Comparison of ENCODE assay signal across 20 cellular contexts in the genomic region with DNA sequence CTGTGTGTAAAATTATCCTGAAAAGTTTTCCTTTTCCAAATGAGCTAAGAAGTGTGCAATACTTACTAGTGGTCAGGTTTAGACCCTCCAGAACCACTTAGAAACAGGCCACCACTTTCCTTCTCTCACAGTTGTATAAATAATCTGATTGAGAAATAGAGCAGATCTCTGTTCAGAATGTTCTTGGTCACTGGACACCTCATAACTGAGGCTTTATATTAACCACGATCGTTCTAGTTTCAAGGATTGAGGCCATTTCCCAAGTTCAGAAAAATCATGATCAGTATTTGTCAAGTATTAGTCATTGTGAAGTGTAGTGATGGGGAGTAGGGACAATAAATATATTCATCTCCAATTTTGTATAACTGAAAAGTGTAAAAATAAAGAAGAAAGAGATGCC.
DNase-seq lines count a peak whose midpoint lies in the region; ATAC-seq and TF ChIP-seq lines count a peak whose summit lies in the region.
"Had no signal": no experiment of that assay in that cellular context is flagged by ENCODE, and none has a peak within 500 bp of the region (broad histone marks: within the 10 kb centered on the region; RNA-seq: fewer than 3 reads in every experiment).

No MANE protein-coding gene starts in this region.

- H3K27ac ChIP-seq in RWPE2 (ENCODE audit: poor library complexity, severe bottlenecking) = peak overlapping the region; percentile 68
- H3K27ac ChIP-seq: heart left ventricle, vagina had no signal

- H3K4me3 ChIP-seq in RWPE2 (ENCODE audit: severe bottlenecking) = no peak overlapping the region
- no peak overlapping the region for H3K4me3 ChIP-seq in fibroblast of mammary gland (ENCODE audit: control insufficient read depth, low read depth, low read length)
- H3K4me3 ChIP-seq in skeletal muscle cell (ENCODE audit: low read depth, low read length) = no peak overlapping the region
- H3K4me3 ChIP-seq: mucosa of descending colon had no signal

- no peaks in the 10 kb centered on the region for H3K27me3 ChIP-seq in RWPE2 (ENCODE audit: insufficient read depth, poor library complexity, severe bottlenecking)
- H3K27me3 ChIP-seq: vagina had no signal

- DNase-seq in GM03348 (ENCODE audit: low spot score) = peak; percentile 11
- no peak for DNase-seq in RWPE2 (ENCODE audit: low spot score)
- peak; percentile 88 for DNase-seq in fibroblast of mammary gland (ENCODE audit: low read depth)
- DNase-seq in skeletal muscle cell (ENCODE audit: low read depth) = peak; percentile 76
- no peak for DNase-seq in activated naive CD4-positive, alpha-beta T cell treated with Interleukin-2 at 50 U/mL for 16 hours
- DNase-seq in iPS-NIHi11 (ENCODE audit: low spot score) = no peak
- no peak for DNase-seq in COLO829 (ENCODE audit: low spot score)
- DNase-seq: activated CD4-positive, alpha-beta T cell treated with anti-CD3 and anti-CD28 coated beads, Interleukin-2, amount 10 ng/mL, durations not matched to agents 7 days and 5 days; activated T-cell treated with anti-CD3 and anti-CD28 coated beads, Interleukin-2, amount 50 U/mL, for 4 hours; DMS153; heart left ventricle; Kasumi-1; mucosa of descending colon; NCI-H187 treated with DMSO at 0.1 percent for 48 hours; NCI-H510A treated with DMSO at 0.1 percent for 48 hours; occipital lobe; OCI-M1; stimulated activated naive B cell treated with anti-CD40 and anti-IgM and Interleukin-4, amounts not matched to agents 10 μg/mL and 1 μg/mL and 100 μg/mL, for 72 hours had no signal

- TF ChIP-seq CTCF in RWPE2 (IDR thresholded peaks at IDR 0.05; ENCODE audit: poor library complexity, severe bottlenecking) = no peak
- no peak for TF ChIP-seq CTCF in fibroblast of mammary gland (conservative IDR thresholded peaks at IDR 0.05; ENCODE audit: control insufficient read depth, insufficient read depth, low read depth, low read length)

- H3K9me3 ChIP-seq in RWPE2 (ENCODE audit: severe bottlenecking) = no peaks in the 10 kb centered on the region
- H3K9me3 ChIP-seq: heart left ventricle, mucosa of descending colon, vagina had no signal

- H3K4me1 ChIP-seq in RWPE2 (ENCODE audit: insufficient read depth, poor library complexity, severe bottlenecking) = peaks cover 30% of the 10 kb centered on the region

- H3K36me3 ChIP-seq in RWPE2 (ENCODE audit: low read depth) = no peaks in the 10 kb centered on the region
- H3K36me3 ChIP-seq: heart left ventricle, vagina had no signal

- no peak for ATAC-seq in RWPE2 (ENCODE audit: low read depth)
- ATAC-seq in GM21423 (IDR thresholded peaks at IDR 0.05; ENCODE audit: unreplicated experiment) = no peak
- ATAC-seq: activated T-cell treated with anti-CD3 and anti-CD28 coated beads, Interleukin-2, amount 50 U/mL, for 4 hours; heart left ventricle; mucosa of descending colon; stimulated activated naive B cell treated with anti-CD40 and anti-IgM and Interleukin-4, amounts not matched to agents 10 μg/mL and 1 μg/mL and 100 μg/mL, for 72 hours had no signal

Comparison
In these comparisons a context has a peak if more than half of its experiments do, and no peak if none do; other contexts are left out.
1. DNase-seq: peak in GM03348 (single experiment), fibroblast of mammary gland (single experiment) and skeletal muscle cell (single experiment); none in RWPE2 (single experiment), activated naive CD4-positive, alpha-beta T cell treated with Interleukin-2 at 50 U/mL for 16 hours (single experiment), iPS-NIHi11 (single experiment) and COLO829 (single experiment).